In genomic region chr4:79325864-79326328, GRCh38 we compare ENCODE assay signal across 29 cellular contexts. TPM values are rescaled to one million over a fixed set of nuclear protein-coding genes. Genes with fewer than 3 reads are reported as not detected.
"Had no signal": no experiment of that assay in that cellular context is flagged by ENCODE, and none has a peak within 500 bp of the region (broad histone marks: within the 10 kb centered on the region; RNA-seq: fewer than 3 reads in every experiment).

NAA11 (minus strand) TSS chr4:79326061; CDS start chr4:79325877, 184 bp downstream.

- H3K36me3 Mint-ChIP-seq: activated CD4-positive, alpha-beta memory T cell treated with anti-CD3 and anti-CD28 coated beads for 36 hours; activated naive CD8-positive, alpha-beta T cell; brain; T-cell had no signal

- H3K36me3 ChIP-seq: Peyer's patch had no signal

- H3K4me3 Mint-ChIP-seq: activated CD4-positive, alpha-beta memory T cell treated with anti-CD3 and anti-CD28 coated beads for 36 hours; activated CD4-positive, alpha-beta T cell treated with anti-CD3 and anti-CD28 coated beads, Interleukin-2, amount 10 ng/mL, durations not matched to agents 7 days and 5 days; activated naive CD4-positive, alpha-beta T cell treated with anti-CD3 and anti-CD28 coated beads for 36 hours; activated naive CD8-positive, alpha-beta T cell; activated T-helper 17 cell treated with anti-CD3 and anti-CD28 coated beads, Interleukin-2, amount 50 U/mL, for 72 hours; brain; T-cell had no signal

- H3K27ac Mint-ChIP-seq: activated CD4-positive, alpha-beta memory T cell treated with anti-CD3 and anti-CD28 coated beads for 36 hours; activated CD4-positive, alpha-beta T cell treated with anti-CD3 and anti-CD28 coated beads, Interleukin-2, amount 10 ng/mL, durations not matched to agents 7 days and 5 days; activated naive CD4-positive, alpha-beta T cell treated with anti-CD3 and anti-CD28 coated beads for 36 hours; activated naive CD8-positive, alpha-beta T cell; activated T-helper 17 cell treated with anti-CD3 and anti-CD28 coated beads, Interleukin-2, amount 50 U/mL, for 72 hours; brain; T-cell had no signal

- ATAC-seq: activated T-helper 17 cell treated with anti-CD3 and anti-CD28 coated beads, Interleukin-2, amount 50 U/mL, for 72 hours; T-cell had no signal

- H3K27me3 Mint-ChIP-seq: activated CD4-positive, alpha-beta memory T cell treated with anti-CD3 and anti-CD28 coated beads for 36 hours; activated CD4-positive, alpha-beta T cell treated with anti-CD3 and anti-CD28 coated beads, Interleukin-2, amount 10 ng/mL, durations not matched to agents 7 days and 5 days; activated naive CD8-positive, alpha-beta T cell; brain; T-cell had no signal

- H3K27me3 ChIP-seq: Peyer's patch had no signal

- H3K27ac ChIP-seq: Peyer's patch, RWPE1 had no signal

- H3K4me3 ChIP-seq: Peyer's patch had no signal

- H3K9me3 Mint-ChIP-seq: activated CD4-positive, alpha-beta memory T cell treated with anti-CD3 and anti-CD28 coated beads for 36 hours; activated CD4-positive, alpha-beta T cell treated with anti-CD3 and anti-CD28 coated beads, Interleukin-2, amount 10 ng/mL, durations not matched to agents 7 days and 5 days; activated naive CD4-positive, alpha-beta T cell treated with anti-CD3 and anti-CD28 coated beads for 36 hours had no signal

- H3K9me3 ChIP-seq: Peyer's patch had no signal

- DNase-seq: activated CD4-positive, alpha-beta memory T cell treated with anti-CD3 and anti-CD28 coated beads for 36 hours; activated CD4-positive, alpha-beta T cell treated with anti-CD3 and anti-CD28 coated beads, Interleukin-2, amount 10 ng/mL, durations not matched to agents 7 days and 5 days; activated CD4-positive, CD25-positive, alpha-beta regulatory T cell; activated CD8-positive, alpha-beta memory T cell treated with anti-CD3 and anti-CD28 coated beads for 24 hours; activated naive CD4-positive, alpha-beta T cell treated with anti-CD3 and anti-CD28 coated beads for 36 hours; activated T-cell treated with anti-CD3 and anti-CD28 coated beads, Interleukin-2, amount 50 U/mL, for 48 hours; amygdala; NCI-H1092; NCI-H1417 treated with DMSO at 0.1 percent for 48 hours; NCI-H1694; NCI-H2029; NCI-H2107; NCI-H2171 treated with DMSO at 0.1 percent for 48 hours; NCI-H226; NCI-H69; NK-92 treated with Interleukin-12 subunit alpha and Interleukin-12 subunit beta, amount 100 ng/mL, for 24 hours; OCI-M1; Peyer's patch; Right ventricle myocardium superior; T-cell; T-helper 2 cell; T1000 had no signal

- H3K4me1 Mint-ChIP-seq: activated CD4-positive, alpha-beta T cell treated with anti-CD3 and anti-CD28 coated beads, Interleukin-2, amount 10 ng/mL, durations not matched to agents 7 days and 5 days; activated T-helper 17 cell treated with anti-CD3 and anti-CD28 coated beads, Interleukin-2, amount 50 U/mL, for 72 hours; brain; T-cell had no signal

- H3K4me1 ChIP-seq: Peyer's patch had no signal

RNA-seq across cellular contexts. Expression of gene NAA11, which starts in this region (rescaled TPM):
- total RNA-seq: activated CD4-positive, alpha-beta memory T cell treated with anti-CD3 and anti-CD28 coated beads for 36 hours; activated CD4-positive, alpha-beta T cell treated with anti-CD3 and anti-CD28 coated beads, Interleukin-2, amount 10 ng/mL, durations not matched to agents 7 days and 5 days; activated naive CD4-positive, alpha-beta T cell treated with anti-CD3 and anti-CD28 coated beads for 36 hours; activated T-helper 17 cell treated with anti-CD3 and anti-CD28 coated beads, Interleukin-2, amount 50 U/mL, for 72 hours; astrocyte; LHCN-M2; NCI-H460; Peyer's patch; Right ventricle myocardium superior; T-cell had no signal
